Comparison of ENCODE assay signal across 13 cellular contexts in genomic region chr3:107453504-107453903, GRCh38.
DNase-seq lines count a peak whose midpoint lies in the region; ATAC-seq and TF ChIP-seq lines count a peak whose summit lies in the region.
"Had no signal": no experiment of that assay in that cellular context is flagged by ENCODE, and none has a peak within 500 bp of the region (broad histone marks: within the 10 kb centered on the region; RNA-seq: fewer than 3 reads in every experiment).

No MANE protein-coding gene starts in this region.

- no peaks in the 10 kb centered on the region for H3K27me3 Mint-ChIP-seq in activated CD8-positive, alpha-beta T cell treated with anti-CD3 and anti-CD28 coated beads for 36 hours
- peaks cover 3% of the 10 kb centered on the region for H3K27me3 Mint-ChIP-seq in activated CD8-positive, alpha-beta T cell treated with anti-CD3 and anti-CD28 coated beads, Interleukin-2, amount 10 ng/mL, durations not matched to agents 7 days and 5 days (ENCODE audit: low read depth)
- no peaks in the 10 kb centered on the region for H3K27me3 Mint-ChIP-seq in activated naive CD4-positive, alpha-beta T cell treated with anti-CD3 and anti-CD28 coated beads, Interleukin-2, amount 50 U/mL, for 24 hours
- no peaks in the 10 kb centered on the region for H3K27me3 Mint-ChIP-seq in activated T-helper 17 cell treated with anti-CD3 and anti-CD28 coated beads, Interleukin-2, amount 50 U/mL, for 72 hours
- H3K27me3 Mint-ChIP-seq in stimulated activated naive CD8-positive, alpha-beta T cell treated with anti-CD3 and anti-CD28 coated beads, Interleukin-15, Interleukin-2, amounts not matched to agents 100 ng/mL and 50 ng/mL, for 24 hours: peaks cover 3% of the 10 kb centered on the region
- H3K27me3 Mint-ChIP-seq: B cell had no signal

- TF ChIP-seq CTCF in activated CD8-positive, alpha-beta T cell treated with anti-CD3 and anti-CD28 coated beads for 36 hours (IDR thresholded peaks at IDR 0.05): no peak

- no peak overlapping the region for H3K4me3 Mint-ChIP-seq in activated CD8-positive, alpha-beta T cell treated with anti-CD3 and anti-CD28 coated beads for 36 hours
- H3K4me3 Mint-ChIP-seq in activated CD8-positive, alpha-beta T cell treated with anti-CD3 and anti-CD28 coated beads, Interleukin-2, amount 10 ng/mL, durations not matched to agents 7 days and 5 days: no peak overlapping the region
- H3K4me3 Mint-ChIP-seq in activated naive CD4-positive, alpha-beta T cell treated with anti-CD3 and anti-CD28 coated beads, Interleukin-2, amount 50 U/mL, for 24 hours: no peak overlapping the region
- H3K4me3 Mint-ChIP-seq in activated T-helper 17 cell treated with anti-CD3 and anti-CD28 coated beads, Interleukin-2, amount 50 U/mL, for 72 hours: no peak overlapping the region
- H3K4me3 Mint-ChIP-seq in stimulated activated naive CD8-positive, alpha-beta T cell treated with anti-CD3 and anti-CD28 coated beads, Interleukin-15, Interleukin-2, amounts not matched to agents 100 ng/mL and 50 ng/mL, for 24 hours: no peak overlapping the region
- H3K4me3 Mint-ChIP-seq: B cell; CD8-positive, alpha-beta T cell; GM23338 had no signal

- CTCF ChIA-PET in activated CD8-positive, alpha-beta T cell treated with anti-CD3 and anti-CD28 coated beads for 36 hours (lab: Charles Lee): interaction anchor here (1.1 to 1.3 kb wide), 2 partner anchors 9 to 218 kb away, joined by 4 to 6 read pairs; no protein-coding TSS in a partner anchor
- CTCF ChIA-PET in activated CD8-positive, alpha-beta T cell treated with anti-CD3 and anti-CD28 coated beads, Interleukin-2, amount 10 ng/mL, durations not matched to agents 7 days and 5 days (lab: Charles Lee): interaction anchor here (0.9 to 1.0 kb wide), 2 partner anchors 181 to 188 kb away, joined by 3 read pairs; no protein-coding TSS in a partner anchor

- H3K27ac Mint-ChIP-seq in activated CD8-positive, alpha-beta T cell treated with anti-CD3 and anti-CD28 coated beads for 36 hours: no peak overlapping the region
- H3K27ac Mint-ChIP-seq in activated CD8-positive, alpha-beta T cell treated with anti-CD3 and anti-CD28 coated beads, Interleukin-2, amount 10 ng/mL, durations not matched to agents 7 days and 5 days: no peak overlapping the region
- peak overlapping the region; percentile 31 for H3K27ac Mint-ChIP-seq in activated naive CD4-positive, alpha-beta T cell treated with anti-CD3 and anti-CD28 coated beads, Interleukin-2, amount 50 U/mL, for 24 hours
- no peak overlapping the region for H3K27ac Mint-ChIP-seq in activated T-helper 17 cell treated with anti-CD3 and anti-CD28 coated beads, Interleukin-2, amount 50 U/mL, for 72 hours
- peak overlapping the region; percentile 59 for H3K27ac Mint-ChIP-seq in stimulated activated naive CD8-positive, alpha-beta T cell treated with anti-CD3 and anti-CD28 coated beads, Interleukin-15, Interleukin-2, amounts not matched to agents 100 ng/mL and 50 ng/mL, for 24 hours
- H3K27ac Mint-ChIP-seq: B cell; CD8-positive, alpha-beta T cell; GM23338 had no signal

- peak; percentile 25 for ATAC-seq in activated CD8-positive, alpha-beta T cell treated with anti-CD3 and anti-CD28 coated beads for 36 hours
- ATAC-seq in activated CD8-positive, alpha-beta T cell treated with anti-CD3 and anti-CD28 coated beads, Interleukin-2, amount 10 ng/mL, durations not matched to agents 7 days and 5 days: no peak
- peak; percentile 34 for ATAC-seq in activated T-helper 17 cell treated with anti-CD3 and anti-CD28 coated beads, Interleukin-2, amount 50 U/mL, for 72 hours (replicated peaks)
- ATAC-seq: CD8-positive, alpha-beta T cell; GM23338 had no signal

- no peaks in the 10 kb centered on the region for H3K9me3 Mint-ChIP-seq in activated CD8-positive, alpha-beta T cell treated with anti-CD3 and anti-CD28 coated beads for 36 hours
- H3K9me3 Mint-ChIP-seq in activated CD8-positive, alpha-beta T cell treated with anti-CD3 and anti-CD28 coated beads, Interleukin-2, amount 10 ng/mL, durations not matched to agents 7 days and 5 days (ENCODE audit: insufficient read depth): no peaks in the 10 kb centered on the region
- H3K9me3 Mint-ChIP-seq in activated naive CD4-positive, alpha-beta T cell treated with anti-CD3 and anti-CD28 coated beads, Interleukin-2, amount 50 U/mL, for 24 hours: no peaks in the 10 kb centered on the region
- no peaks in the 10 kb centered on the region for H3K9me3 Mint-ChIP-seq in activated T-helper 17 cell treated with anti-CD3 and anti-CD28 coated beads, Interleukin-2, amount 50 U/mL, for 72 hours
- H3K9me3 Mint-ChIP-seq in stimulated activated naive CD8-positive, alpha-beta T cell treated with anti-CD3 and anti-CD28 coated beads, Interleukin-15, Interleukin-2, amounts not matched to agents 100 ng/mL and 50 ng/mL, for 24 hours: no peaks in the 10 kb centered on the region
- H3K9me3 Mint-ChIP-seq: CD8-positive, alpha-beta T cell; GM23338 had no signal

- POLR2A ChIA-PET in activated CD8-positive, alpha-beta T cell treated with anti-CD3 and anti-CD28 coated beads for 36 hours (lab: Charles Lee): interaction anchor here (0.8 kb wide), 1 partner anchor 23 kb away, joined by 3 read pairs; no protein-coding TSS in a partner anchor
- POLR2A ChIA-PET in activated CD8-positive, alpha-beta T cell treated with anti-CD3 and anti-CD28 coated beads, Interleukin-2, amount 10 ng/mL, durations not matched to agents 7 days and 5 days (lab: Charles Lee): no interaction called here

- intact Hi-C loops in activated CD8-positive, alpha-beta T cell treated with anti-CD3 and anti-CD28 coated beads for 36 hours (cut with micrococcal nuclease): no loop called here

- DNase-seq in activated CD8-positive, alpha-beta T cell treated with anti-CD3 and anti-CD28 coated beads for 36 hours: no peak
- no peak for DNase-seq in activated CD8-positive, alpha-beta T cell treated with anti-CD3 and anti-CD28 coated beads, Interleukin-2, amount 10 ng/mL, durations not matched to agents 7 days and 5 days
- DNase-seq in activated naive CD4-positive, alpha-beta T cell treated with Interleukin-2 at 50 U/mL for 16 hours: no peak
- DNase-seq: Calu3; CD8-positive, alpha-beta T cell; DMS79 treated with DMSO at 0.1 percent for 48 hours; GF-D8; HCEC 1CT had no signal

- H3K36me3 Mint-ChIP-seq in activated CD8-positive, alpha-beta T cell treated with anti-CD3 and anti-CD28 coated beads for 36 hours (ENCODE audit: low read depth): no peaks in the 10 kb centered on the region
- no peaks in the 10 kb centered on the region for H3K36me3 Mint-ChIP-seq in activated CD8-positive, alpha-beta T cell treated with anti-CD3 and anti-CD28 coated beads, Interleukin-2, amount 10 ng/mL, durations not matched to agents 7 days and 5 days (ENCODE audit: low read depth)
- H3K36me3 Mint-ChIP-seq in activated naive CD4-positive, alpha-beta T cell treated with anti-CD3 and anti-CD28 coated beads, Interleukin-2, amount 50 U/mL, for 24 hours: no peaks in the 10 kb centered on the region
- H3K36me3 Mint-ChIP-seq in activated T-helper 17 cell treated with anti-CD3 and anti-CD28 coated beads, Interleukin-2, amount 50 U/mL, for 72 hours (ENCODE audit: low read depth): no peaks in the 10 kb centered on the region
- no peaks in the 10 kb centered on the region for H3K36me3 Mint-ChIP-seq in stimulated activated naive CD8-positive, alpha-beta T cell treated with anti-CD3 and anti-CD28 coated beads, Interleukin-15, Interleukin-2, amounts not matched to agents 100 ng/mL and 50 ng/mL, for 24 hours (ENCODE audit: low read depth)
- H3K36me3 Mint-ChIP-seq: CD8-positive, alpha-beta T cell had no signal

- peaks cover 15% of the 10 kb centered on the region for H3K4me1 Mint-ChIP-seq in activated CD8-positive, alpha-beta T cell treated with anti-CD3 and anti-CD28 coated beads for 36 hours (ENCODE audit: low read depth)
- H3K4me1 Mint-ChIP-seq in activated CD8-positive, alpha-beta T cell treated with anti-CD3 and anti-CD28 coated beads, Interleukin-2, amount 10 ng/mL, durations not matched to agents 7 days and 5 days (ENCODE audit: low read depth): no peaks in the 10 kb centered on the region
- peaks cover 21% of the 10 kb centered on the region for H3K4me1 Mint-ChIP-seq in activated naive CD4-positive, alpha-beta T cell treated with anti-CD3 and anti-CD28 coated beads, Interleukin-2, amount 50 U/mL, for 24 hours
- no peaks in the 10 kb centered on the region for H3K4me1 Mint-ChIP-seq in activated T-helper 17 cell treated with anti-CD3 and anti-CD28 coated beads, Interleukin-2, amount 50 U/mL, for 72 hours
- H3K4me1 Mint-ChIP-seq in stimulated activated naive CD8-positive, alpha-beta T cell treated with anti-CD3 and anti-CD28 coated beads, Interleukin-15, Interleukin-2, amounts not matched to agents 100 ng/mL and 50 ng/mL, for 24 hours (ENCODE audit: low read depth): peaks cover 41% of the 10 kb centered on the region
- H3K4me1 Mint-ChIP-seq: B cell, GM23338 had no signal

Comparison
In these comparisons a context has a peak if more than half of its experiments do, and no peak if none do; other contexts are left out.
1. H3K27ac Mint-ChIP-seq: peak in activated naive CD4-positive, alpha-beta T cell treated with anti-CD3 and anti-CD28 coated beads, Interleukin-2, amount 50 U/mL, for 24 hours (single experiment) and stimulated activated naive CD8-positive, alpha-beta T cell treated with anti-CD3 and anti-CD28 coated beads, Interleukin-15, Interleukin-2, amounts not matched to agents 100 ng/mL and 50 ng/mL, for 24 hours (single experiment); none in activated CD8-positive, alpha-beta T cell treated with anti-CD3 and anti-CD28 coated beads for 36 hours (single experiment), activated CD8-positive, alpha-beta T cell treated with anti-CD3 and anti-CD28 coated beads, Interleukin-2, amount 10 ng/mL, durations not matched to agents 7 days and 5 days (single experiment) and activated T-helper 17 cell treated with anti-CD3 and anti-CD28 coated beads, Interleukin-2, amount 50 U/mL, for 72 hours (single experiment).